Comparison of ENCODE assay signal across 21 cellular contexts in genomic region chr20:24809606-24810005, GRCh38.
DNase-seq lines count a peak whose midpoint lies in the region; TF ChIP-seq lines count a peak whose summit lies in the region.
"Had no signal": no experiment of that assay in that cellular context is flagged by ENCODE, and none has a peak within 500 bp of the region (broad histone marks: within the 10 kb centered on the region; RNA-seq: fewer than 3 reads in every experiment).

No MANE protein-coding gene starts in this region.

- H3K4me1 Mint-ChIP-seq in nephron progenitor cell (peaks cover 27% of the 10 kb centered on the region), progenitor cell of endocrine pancreas (ENCODE audit: low read depth) (no peaks in the 10 kb centered on the region)
- H3K4me1 Mint-ChIP-seq: CD4-positive, CD25-positive, alpha-beta regulatory T cell; GM23338; H9 had no signal

- no peaks in the 10 kb centered on the region for H3K27me3 ChIP-seq in BLaER1
- H3K27me3 ChIP-seq: BE2C had no signal

- H4K20me1 ChIP-seq in BLaER1: no peaks in the 10 kb centered on the region

- no peak overlapping the region for H3K4me3 ChIP-seq in BLaER1
- H3K4me3 ChIP-seq: A549, GM12878, GM23338 had no signal

- H3K27ac ChIP-seq in BLaER1 (no peak overlapping the region), KOPT-K1 (ENCODE audit: low read depth, low read length, poor library complexity, severe bottlenecking) (peak overlapping the region; percentile 54)
- H3K27ac ChIP-seq: A549, C4-2B had no signal

- H3K4me3 Mint-ChIP-seq in nephron progenitor cell (no peak overlapping the region), progenitor cell of endocrine pancreas (ENCODE audit: low read depth) (no peak overlapping the region)
- H3K4me3 Mint-ChIP-seq: CD4-positive, CD25-positive, alpha-beta regulatory T cell; CD8-positive, alpha-beta T cell; GM23338; H9 had no signal

- H3K4me1 ChIP-seq in BLaER1: peaks cover 27% of the 10 kb centered on the region
- H3K4me1 ChIP-seq: A549, BE2C, Caco-2 had no signal

- H3K36me3 Mint-ChIP-seq in nephron progenitor cell (ENCODE audit: low read depth) (no peaks in the 10 kb centered on the region), progenitor cell of endocrine pancreas (ENCODE audit: insufficient read depth) (no peaks in the 10 kb centered on the region)
- H3K36me3 Mint-ChIP-seq: CD4-positive, CD25-positive, alpha-beta regulatory T cell; CD8-positive, alpha-beta T cell had no signal

- H3K9me3 Mint-ChIP-seq in nephron progenitor cell: no peaks in the 10 kb centered on the region
- no peaks in the 10 kb centered on the region for H3K9me3 Mint-ChIP-seq in progenitor cell of endocrine pancreas (ENCODE audit: low read depth)
- H3K9me3 Mint-ChIP-seq: CD8-positive, alpha-beta T cell had no signal

- peak overlapping the region; percentile 62; the same call in 1 of the 2 replicates for H3K4me2 ChIP-seq in BLaER1
- H3K4me2 ChIP-seq: A549, GM23338 had no signal

- H3K27me3 Mint-ChIP-seq in nephron progenitor cell (ENCODE audit: low read depth, poor library complexity) (peaks cover 2% of the 10 kb centered on the region), progenitor cell of endocrine pancreas (peaks cover 9% of the 10 kb centered on the region)

- H3K27ac Mint-ChIP-seq in nephron progenitor cell: peak overlapping the region; percentile 83
- peak overlapping the region; percentile 21 for H3K27ac Mint-ChIP-seq in progenitor cell of endocrine pancreas
- H3K27ac Mint-ChIP-seq: CD8-positive, alpha-beta T cell; GM23338 had no signal

- TF ChIP-seq CTCF in nephron progenitor cell (IDR thresholded peaks at IDR 0.05) (no peak), progenitor cell of endocrine pancreas (IDR thresholded peaks at IDR 0.05; ENCODE audit: unreplicated experiment) (no peak)

- no peak for DNase-seq in nephron progenitor cell
- no peak for DNase-seq in progenitor cell of endocrine pancreas (ENCODE audit: low spot score, unreplicated experiment)
- DNase-seq in HT-29 (ENCODE audit: low spot score): no peak
- no peak for DNase-seq in NCI-H748 treated with DMSO at 0.1 percent for 48 hours (lab: John Stamatoyannopoulos, UW)
- DNase-seq in medulla oblongata (ENCODE audit: extremely low spot score): no peak
- DNase-seq: 8988T; ACHN; AML-193; BE2C; Caco-2; CD4-positive, CD25-positive, alpha-beta regulatory T cell; CD8-positive, alpha-beta T cell; DMS153; DND-41; H9 had no signal

- no peak overlapping the region for H3K9ac ChIP-seq in BLaER1

- H3K9me3 ChIP-seq in BLaER1 (no peaks in the 10 kb centered on the region), KOPT-K1 (ENCODE audit: insufficient read depth, low read length, poor library complexity, severe bottlenecking) (no peaks in the 10 kb centered on the region)
- H3K9me3 ChIP-seq: A549, BE2C, Caco-2 had no signal

- H3K36me3 ChIP-seq in BLaER1 (no peaks in the 10 kb centered on the region), KOPT-K1 (ENCODE audit: insufficient read depth, low read length) (no peaks in the 10 kb centered on the region)
- H3K36me3 ChIP-seq: BE2C had no signal
